8 cellular contexts compared by ENCODE assay signal in the genomic region with DNA sequence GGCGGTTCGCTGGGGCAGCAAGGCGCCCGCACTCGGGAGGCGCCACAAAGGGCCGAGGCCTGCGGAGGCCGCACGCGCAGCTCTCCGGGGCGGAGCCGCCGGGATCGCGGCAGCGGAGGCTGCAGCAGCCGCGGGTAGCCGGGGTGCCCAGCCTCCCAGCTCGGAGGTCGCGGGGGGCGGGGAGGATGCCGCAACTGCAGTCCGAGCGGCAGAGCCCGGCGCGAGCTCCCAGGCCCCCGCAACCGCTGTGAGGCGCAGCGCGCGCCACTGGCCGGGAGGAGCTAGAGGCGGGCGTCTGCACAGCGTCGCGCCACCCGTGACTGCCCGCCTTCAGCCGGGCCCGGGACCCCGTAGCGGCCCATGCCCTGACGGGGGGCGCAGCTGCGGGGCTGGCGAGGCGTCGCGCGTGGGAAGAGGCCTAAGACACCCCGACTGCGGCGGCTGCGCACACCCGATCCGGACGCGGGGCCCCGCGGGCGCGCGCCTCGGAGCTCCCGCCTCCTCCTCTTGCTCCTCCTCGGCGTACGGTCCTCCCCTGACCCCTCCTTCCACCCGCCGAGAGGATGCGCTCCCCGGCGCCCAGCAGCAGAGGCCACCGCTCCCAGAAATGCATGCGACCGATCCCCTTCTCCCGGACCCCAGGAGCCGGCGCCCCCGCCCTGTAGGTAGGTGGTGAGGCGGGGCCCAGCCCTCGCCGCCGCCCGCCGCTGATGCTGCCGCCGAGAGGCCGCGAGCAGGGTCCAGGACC. TPM values are rescaled to one million over a fixed set of nuclear protein-coding genes. Genes with fewer than 3 reads are reported as not detected.
DNase-seq lines count a peak whose midpoint lies in the region; ATAC-seq and TF ChIP-seq lines count a peak whose summit lies in the region.

A gene with protein sequence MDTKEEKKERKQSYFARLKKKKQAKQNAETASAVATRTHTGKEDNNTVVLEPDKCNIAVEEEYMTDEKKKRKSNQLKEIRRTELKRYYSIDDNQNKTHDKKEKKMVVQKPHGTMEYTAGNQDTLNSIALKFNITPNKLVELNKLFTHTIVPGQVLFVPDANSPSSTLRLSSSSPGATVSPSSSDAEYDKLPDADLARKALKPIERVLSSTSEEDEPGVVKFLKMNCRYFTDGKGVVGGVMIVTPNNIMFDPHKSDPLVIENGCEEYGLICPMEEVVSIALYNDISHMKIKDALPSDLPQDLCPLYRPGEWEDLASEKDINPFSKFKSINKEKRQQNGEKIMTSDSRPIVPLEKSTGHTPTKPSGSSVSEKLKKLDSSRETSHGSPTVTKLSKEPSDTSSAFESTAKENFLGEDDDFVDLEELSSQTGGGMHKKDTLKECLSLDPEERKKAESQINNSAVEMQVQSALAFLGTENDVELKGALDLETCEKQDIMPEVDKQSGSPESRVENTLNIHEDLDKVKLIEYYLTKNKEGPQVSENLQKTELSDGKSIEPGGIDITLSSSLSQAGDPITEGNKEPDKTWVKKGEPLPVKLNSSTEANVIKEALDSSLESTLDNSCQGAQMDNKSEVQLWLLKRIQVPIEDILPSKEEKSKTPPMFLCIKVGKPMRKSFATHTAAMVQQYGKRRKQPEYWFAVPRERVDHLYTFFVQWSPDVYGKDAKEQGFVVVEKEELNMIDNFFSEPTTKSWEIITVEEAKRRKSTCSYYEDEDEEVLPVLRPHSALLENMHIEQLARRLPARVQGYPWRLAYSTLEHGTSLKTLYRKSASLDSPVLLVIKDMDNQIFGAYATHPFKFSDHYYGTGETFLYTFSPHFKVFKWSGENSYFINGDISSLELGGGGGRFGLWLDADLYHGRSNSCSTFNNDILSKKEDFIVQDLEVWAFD (plus strand): TSS at position 558 of the 748 bp plus-strand sequence. CDS start 24,395 bp downstream, outside the sequence.

- no peaks in the 10 kb centered on the region for H3K27me3 Mint-ChIP-seq in activated naive CD4-positive, alpha-beta T cell treated with anti-CD3 and anti-CD28 coated beads, Interleukin-2, amount 10 ng/mL, durations not matched to agents 7 days and 5 days

- TF ChIP-seq EP300 in Ishikawa (IDR thresholded peaks at IDR 0.05; ENCODE audit: borderline replicate concordance): no peak

- peak within 1 kb of the TSS; percentile 99 for H3K27ac ChIP-seq in temporal lobe (ENCODE audit: low read depth, low read length)

- no peak for TF ChIP-seq CTCF in omental fat pad (IDR thresholded peaks at IDR 0.05)

- H3K9me3 Mint-ChIP-seq in activated naive CD4-positive, alpha-beta T cell treated with anti-CD3 and anti-CD28 coated beads, Interleukin-2, amount 10 ng/mL, durations not matched to agents 7 days and 5 days: no peaks in the 10 kb centered on the region

- ATAC-seq in GM21619 (IDR thresholded peaks at IDR 0.05; ENCODE audit: unreplicated experiment): peak; percentile 70
- ATAC-seq in omental fat pad (ENCODE audit: low FRiP score): peak; percentile 87

- peak within 1 kb of the TSS; percentile 91 for H3K4me3 Mint-ChIP-seq in activated naive CD4-positive, alpha-beta T cell treated with anti-CD3 and anti-CD28 coated beads, Interleukin-2, amount 10 ng/mL, durations not matched to agents 7 days and 5 days

- H3K36me3 Mint-ChIP-seq in activated naive CD4-positive, alpha-beta T cell treated with anti-CD3 and anti-CD28 coated beads, Interleukin-2, amount 10 ng/mL, durations not matched to agents 7 days and 5 days: peaks cover 26% of the 10 kb centered on the region

- no peak for TF ChIP-seq RAD21 in Ishikawa (IDR thresholded peaks at IDR 0.05; ENCODE audit: low read depth)

- peak; percentile 85 for DNase-seq in Daoy (ENCODE audit: low read depth)
- peak; percentile 67 for DNase-seq in SK-MEL-5 (ENCODE audit: low read depth, low spot score)
- peak; percentile 87 for DNase-seq in activated naive CD4-positive, alpha-beta T cell treated with anti-CD3 and anti-CD28 coated beads, Interleukin-2, amount 10 ng/mL, durations not matched to agents 7 days and 5 days
- peak; percentile 90 for DNase-seq in globus pallidus (ENCODE audit: low spot score)
- no peak for DNase-seq in omental fat pad (ENCODE audit: low spot score)

- CTCF ChIA-PET in activated naive CD4-positive, alpha-beta T cell treated with anti-CD3 and anti-CD28 coated beads, Interleukin-2, amount 10 ng/mL, durations not matched to agents 7 days and 5 days (lab: Charles Lee): interaction anchor here (0.7 to 7.0 kb wide), 25 partner anchors 9 to 480 kb away, joined by 3 to 140 read pairs (median 4); a partner anchor contains a TSS

- H3K27ac Mint-ChIP-seq in activated naive CD4-positive, alpha-beta T cell treated with anti-CD3 and anti-CD28 coated beads, Interleukin-2, amount 10 ng/mL, durations not matched to agents 7 days and 5 days: peak within 1 kb of the TSS; percentile 99

- peaks cover 55% of the 10 kb centered on the region for H3K4me1 Mint-ChIP-seq in activated naive CD4-positive, alpha-beta T cell treated with anti-CD3 and anti-CD28 coated beads, Interleukin-2, amount 10 ng/mL, durations not matched to agents 7 days and 5 days

- in situ Hi-C loops in SK-MEL-5 (cut with HindIII; ENCODE audit: low pct_unique_long_range_greater_than_20kb, low sequenced_read_pairs): no loop called here

TF ChIP-seq in Ishikawa, 13 proteins besides CTCF, POLR2A, EP300 and RAD21:
- no peak for TF ChIP-seq TEAD4 (IDR thresholded peaks at IDR 0.05)
- TF ChIP-seq FOXM1 (IDR thresholded peaks at IDR 0.05; ENCODE audit: borderline replicate concordance, low read depth): no peak
- TF ChIP-seq TCF12 (IDR thresholded peaks at IDR 0.05; ENCODE audit: low read depth): no peak
- no peak for TF ChIP-seq ZBTB7A (IDR thresholded peaks at IDR 0.05; ENCODE audit: low read depth)
- TF ChIP-seq TAF1 (IDR thresholded peaks at IDR 0.05; ENCODE audit: low read depth): peak; percentile 45; the same call in 1 of the 2 replicates
- TF ChIP-seq YY1 (IDR thresholded peaks at IDR 0.05; ENCODE audit: low read depth): no peak
- TF ChIP-seq, protein P1, sequence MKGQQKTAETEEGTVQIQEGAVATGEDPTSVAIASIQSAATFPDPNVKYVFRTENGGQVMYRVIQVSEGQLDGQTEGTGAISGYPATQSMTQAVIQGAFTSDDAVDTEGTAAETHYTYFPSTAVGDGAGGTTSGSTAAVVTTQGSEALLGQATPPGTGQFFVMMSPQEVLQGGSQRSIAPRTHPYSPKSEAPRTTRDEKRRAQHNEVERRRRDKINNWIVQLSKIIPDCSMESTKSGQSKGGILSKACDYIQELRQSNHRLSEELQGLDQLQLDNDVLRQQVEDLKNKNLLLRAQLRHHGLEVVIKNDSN (IDR thresholded peaks at IDR 0.05): no peak

RNA-seq across cellular contexts. Expression of the gene that starts here (rescaled TPM):
- total RNA-seq in Daoy (2014; rRNA removed; shearing (Covaris generic)): 32.7 and 40.2 TPM in 2 replicates
- total RNA-seq in SK-MEL-5 (2014; rRNA removed; shearing (Covaris generic)): 22.5 and 23.7 TPM in 2 replicates
- polyA plus RNA-seq in SK-MEL-5 (2015; cell fraction: cytosol; rRNA removed): 23.8 and 33.2 TPM in 2 replicates
- 28.3 and 31.7 TPM in 2 replicates for polyA plus RNA-seq in SK-MEL-5 (2015; cell fraction: nucleus; rRNA removed)
- total RNA-seq in omental fat pad: 100 to 1,000 TPM in 1 of 4 donors, 10 to 100 TPM in 3; 35.3 to 137 (median 53.1) TPM
- 29.7 TPM for total RNA-seq in temporal lobe
